1 cellular context compared by ENCODE assay signal in the genomic region with DNA sequence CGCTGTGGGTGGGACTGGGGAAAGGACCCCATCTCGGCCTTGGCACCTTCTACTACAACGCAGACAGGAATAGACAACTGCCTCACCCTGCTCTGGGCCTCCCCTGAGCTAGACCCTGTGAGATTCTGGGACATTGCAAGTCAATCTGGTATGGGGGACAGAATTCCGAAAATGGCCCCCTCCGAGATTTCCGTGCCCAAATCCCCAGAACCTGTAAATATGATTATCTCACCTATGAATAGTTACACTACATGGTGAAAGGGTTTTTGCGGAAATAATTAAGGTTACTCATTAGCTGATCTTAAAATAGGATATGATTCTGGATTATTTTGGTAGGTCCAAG.
TF ChIP-seq lines count a peak whose summit lies in the region.

No MANE protein-coding gene starts in this region.

TF ChIP-seq in H1, 55 proteins besides CTCF, POLR2A, EP300 and RAD21:
- TF ChIP-seq SP4 (IDR thresholded peaks at IDR 0.05; ENCODE audit: low read length) = no peak
- TF ChIP-seq CREB1 (IDR thresholded peaks at IDR 0.05) = no peak
- no peak for TF ChIP-seq FOSL1 (IDR thresholded peaks at IDR 0.05; ENCODE audit: insufficient read depth, low read depth, low read length)
- TF ChIP-seq KDM4A (IDR thresholded peaks at IDR 0.05; ENCODE audit: low read depth, low read length, severe bottlenecking) = no peak
- no peak for TF ChIP-seq ZNF274 (IDR thresholded peaks at IDR 0.05; ENCODE audit: borderline replicate concordance, extremely low read depth, low read length)
- no peak for TF ChIP-seq TAF1 (IDR thresholded peaks at IDR 0.05; ENCODE audit: low read depth, low read length)
- TF ChIP-seq, protein P1, sequence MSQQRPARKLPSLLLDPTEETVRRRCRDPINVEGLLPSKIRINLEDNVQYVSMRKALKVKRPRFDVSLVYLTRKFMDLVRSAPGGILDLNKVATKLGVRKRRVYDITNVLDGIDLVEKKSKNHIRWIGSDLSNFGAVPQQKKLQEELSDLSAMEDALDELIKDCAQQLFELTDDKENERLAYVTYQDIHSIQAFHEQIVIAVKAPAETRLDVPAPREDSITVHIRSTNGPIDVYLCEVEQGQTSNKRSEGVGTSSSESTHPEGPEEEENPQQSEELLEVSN (IDR thresholded peaks at IDR 0.05) = no peak
- TF ChIP-seq RBBP5 (IDR thresholded peaks at IDR 0.05; ENCODE audit: borderline replicate concordance, low read depth, low read length) = no peak
- TF ChIP-seq HDAC2 (IDR thresholded peaks at IDR 0.05; ENCODE audit: borderline replicate concordance in 1 of 2, low read depth in 2 of 2, low read length in 2 of 2) = no peak
- TF ChIP-seq TEAD4 (IDR thresholded peaks at IDR 0.05; ENCODE audit: low read depth, low read length) = no peak
- no peak for TF ChIP-seq KDM1A (IDR thresholded peaks at IDR 0.05; ENCODE audit: borderline replicate concordance, low read length)
